9 cellular contexts compared by ENCODE assay signal in genomic region chr2:46749042-46749461, GRCh38. TPM values are rescaled to one million over a fixed set of nuclear protein-coding genes. Genes with fewer than 3 reads are reported as not detected.
DNase-seq lines count a peak whose midpoint lies in the region; ATAC-seq, FAIRE-seq and TF ChIP-seq lines count a peak whose summit lies in the region.
"Had no signal": no experiment of that assay in that cellular context is flagged by ENCODE, and none has a peak within 500 bp of the region (broad histone marks: within the 10 kb centered on the region; RNA-seq: fewer than 3 reads in every experiment).

No MANE protein-coding gene starts in this region.

- H3K4me1 ChIP-seq in RWPE2 (ENCODE audit: insufficient read depth, poor library complexity, severe bottlenecking), result peaks cover 31% of the 10 kb centered on the region

- TF ChIP-seq CTCF in RWPE2 (IDR thresholded peaks at IDR 0.05; ENCODE audit: poor library complexity, severe bottlenecking) (no peak), fibroblast of the aortic adventitia (IDR thresholded peaks at IDR 0.05; ENCODE audit: insufficient read depth, low read length) (no peak)

- peak overlapping the region; percentile 45 for H3K27ac ChIP-seq in RWPE2 (ENCODE audit: poor library complexity, severe bottlenecking)
- H3K27ac ChIP-seq: upper lobe of left lung had no signal

- peak; percentile 10 for DNase-seq in H54 (ENCODE audit: insufficient read length, low spot score)
- DNase-seq in RWPE2 (ENCODE audit: low spot score), result no peak
- DNase-seq in fibroblast of the aortic adventitia (ENCODE audit: low read depth), result peak; percentile 71
- peak; percentile 47 for DNase-seq in smooth muscle cell of the brain vasculature (ENCODE audit: low read depth, low spot score)
- no peak for DNase-seq in stimulated activated CD4-positive, alpha-beta T cell treated with anti-CD3 and anti-CD28 coated beads, Interleukin-4, amount 100 ng/mL, for 4 hours
- DNase-seq: upper lobe of left lung had no signal

- no peaks in the 10 kb centered on the region for H3K9me3 ChIP-seq in RWPE2 (ENCODE audit: severe bottlenecking)
- H3K9me3 ChIP-seq: upper lobe of left lung had no signal

- no peaks in the 10 kb centered on the region for H3K36me3 ChIP-seq in RWPE2 (ENCODE audit: low read depth)
- H3K36me3 ChIP-seq: upper lobe of left lung had no signal

- no peaks in the 10 kb centered on the region for H3K27me3 ChIP-seq in RWPE2 (ENCODE audit: insufficient read depth, poor library complexity, severe bottlenecking)
- H3K27me3 ChIP-seq: upper lobe of left lung had no signal

- no peak overlapping the region for H3K4me3 ChIP-seq in RWPE2 (ENCODE audit: severe bottlenecking)
- H3K4me3 ChIP-seq in fibroblast of the aortic adventitia (ENCODE audit: low read depth, low read length), result no peak overlapping the region
- H3K4me3 ChIP-seq: upper lobe of left lung had no signal

- peak; percentile 86 for FAIRE-seq in H54 (lab: Jason Lieb, UNC)
- FAIRE-seq: TTC549 had no signal

- peak; percentile 95 for ATAC-seq in RWPE2 (ENCODE audit: low read depth)
- no peak for ATAC-seq in GM18867 (IDR thresholded peaks at IDR 0.05; ENCODE audit: unreplicated experiment)
- no peak for ATAC-seq in GM21447 (IDR thresholded peaks at IDR 0.05; ENCODE audit: unreplicated experiment)

- no peak for TF ChIP-seq POLR2A in H54 (IDR thresholded peaks at IDR 0.05; ENCODE audit: low read depth, low read length)

RNA-seq across cellular contexts. Expression of gene SOCS5, which starts 50.0 kb away (rescaled TPM):
- 147 and 155 TPM in 2 replicates for total RNA-seq in fibroblast of the aortic adventitia (ENCODE audit: low replicate concordance)

Comparison
In these comparisons a context has a peak if more than half of its experiments do, and no peak if none do; other contexts are left out.
1. DNase-seq: peak in H54 (single experiment), fibroblast of the aortic adventitia (single experiment) and smooth muscle cell of the brain vasculature (single experiment); none in RWPE2 (single experiment) and stimulated activated CD4-positive, alpha-beta T cell treated with anti-CD3 and anti-CD28 coated beads, Interleukin-4, amount 100 ng/mL, for 4 hours (0 of 2).